1 cellular context compared by ENCODE assay signal in the genomic region with DNA sequence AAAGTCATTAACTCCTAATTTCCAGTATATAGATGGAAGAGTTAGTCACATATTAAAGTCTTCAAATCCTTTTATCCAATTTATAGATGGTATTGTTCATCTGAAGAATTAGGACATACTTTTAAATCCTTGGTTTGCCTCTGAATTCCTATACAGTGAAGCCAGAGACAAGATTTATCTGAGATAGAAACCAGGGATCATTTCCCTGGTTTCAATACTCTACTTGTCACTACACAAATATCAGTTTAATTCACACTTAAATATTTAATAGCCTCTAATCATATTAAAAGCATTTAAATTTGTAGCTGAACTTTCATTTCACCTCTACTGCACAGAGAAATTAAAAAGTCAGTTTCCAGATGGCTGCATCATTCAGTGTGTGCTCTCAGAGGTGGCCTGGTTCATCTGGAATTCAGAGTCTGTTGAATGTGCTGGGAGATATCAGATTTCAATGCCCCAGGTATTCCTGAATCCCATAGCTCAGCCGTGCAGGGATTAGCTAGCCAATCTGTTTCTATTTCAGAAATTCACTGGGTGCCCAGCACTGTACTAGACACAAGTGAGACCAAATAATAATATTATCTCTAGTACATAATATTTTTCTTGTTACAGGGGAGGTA.
TF ChIP-seq lines count a peak whose summit lies in the region.

No MANE protein-coding gene starts in this region.

TF ChIP-seq in H1, 55 proteins besides CTCF, POLR2A, EP300 and RAD21:
- TF ChIP-seq EZH2 (IDR thresholded peaks at IDR 0.05; ENCODE audit: low read depth, low read length, severe bottlenecking) (no peak), MAFK (IDR thresholded peaks at IDR 0.05; ENCODE audit: low read depth, low read length) (no peak), CEBPB (IDR thresholded peaks at IDR 0.05; ENCODE audit: low read depth, low read length) (no peak), SUZ12 (IDR thresholded peaks at IDR 0.05; ENCODE audit: low read length) (no peak), TEAD4 (IDR thresholded peaks at IDR 0.05; ENCODE audit: low read depth, low read length) (0 out of 2 replicates have a peak, but pooled peaks have one; percentile 5)
